ENCODE assay signal across 12 cellular contexts in genomic region chr21:43331962-43332458, GRCh38.
DNase-seq lines count a peak whose midpoint lies in the region; ATAC-seq lines count a peak whose summit lies in the region.
"Had no signal": no experiment of that assay in that cellular context is flagged by ENCODE, and none has a peak within 500 bp of the region (broad histone marks: within the 10 kb centered on the region; RNA-seq: fewer than 3 reads in every experiment).

No MANE protein-coding gene starts in this region.

- H3K27ac ChIP-seq in aorta (ENCODE audit: low read depth in 1 of 2, low read length in 2 of 2) = no peak overlapping the region

- peak; percentile 47 for DNase-seq in SIG-M5 treated with dmso at 0.1 percent for 504 hours (lab: John Stamatoyannopoulos, UW; ENCODE audit: unreplicated experiment)
- no peak for DNase-seq in SIG-M5 (lab: John Stamatoyannopoulos, UW)
- peak; percentile 93 for DNase-seq in dermis blood vessel endothelial cell
- peak; percentile 84 to 96 for DNase-seq in lung microvascular endothelial cell (ENCODE audit: low read depth in 2 of 2)
- DNase-seq in aorta = no peak
- DNase-seq in activated naive CD4-positive, alpha-beta T cell treated with anti-CD3 and anti-CD28 coated beads for 36 hours = no peak
- DNase-seq in activated CD4-positive, alpha-beta memory T cell treated with anti-CD3 and anti-CD28 coated beads for 36 hours = no peak
- DNase-seq: BE2C, KG1 had no signal

- H3K9me3 Mint-ChIP-seq in activated naive CD4-positive, alpha-beta T cell treated with anti-CD3 and anti-CD28 coated beads for 36 hours = peaks cover 5% of the 10 kb centered on the region
- H3K9me3 Mint-ChIP-seq in activated CD4-positive, alpha-beta memory T cell treated with anti-CD3 and anti-CD28 coated beads for 36 hours = no peaks in the 10 kb centered on the region

- H3K27me3 Mint-ChIP-seq in activated naive CD4-positive, alpha-beta T cell treated with anti-CD3 and anti-CD28 coated beads for 36 hours (ENCODE audit: low read depth) = no peaks in the 10 kb centered on the region
- peaks cover 4% of the 10 kb centered on the region for H3K27me3 Mint-ChIP-seq in activated CD4-positive, alpha-beta memory T cell treated with anti-CD3 and anti-CD28 coated beads for 36 hours

- no peaks in the 10 kb centered on the region for H3K4me1 ChIP-seq in aorta (ENCODE audit: control insufficient read depth in 1 of 2, insufficient read depth in 2 of 2, low read length in 2 of 2)

- H3K4me3 ChIP-seq in aorta (ENCODE audit: low read length in 2 of 2) = no peak overlapping the region

- H3K27me3 ChIP-seq in aorta (ENCODE audit: control insufficient read depth in 1 of 2, insufficient read depth in 2 of 2, low read length in 1 of 2) = no peaks in the 10 kb centered on the region
- H3K27me3 ChIP-seq: BE2C had no signal

- no peaks in the 10 kb centered on the region for H3K4me1 Mint-ChIP-seq in activated naive CD4-positive, alpha-beta T cell treated with anti-CD3 and anti-CD28 coated beads for 36 hours (ENCODE audit: low read depth)
- H3K4me1 Mint-ChIP-seq in activated CD4-positive, alpha-beta memory T cell treated with anti-CD3 and anti-CD28 coated beads for 36 hours (ENCODE audit: low read depth) = no peaks in the 10 kb centered on the region

- POLR2A ChIA-PET in activated CD4-positive, alpha-beta memory T cell treated with anti-CD3 and anti-CD28 coated beads for 36 hours (lab: Charles Lee) = no interaction called here

- no peak overlapping the region for H3K4me3 Mint-ChIP-seq in activated naive CD4-positive, alpha-beta T cell treated with anti-CD3 and anti-CD28 coated beads for 36 hours
- no peak overlapping the region for H3K4me3 Mint-ChIP-seq in activated CD4-positive, alpha-beta memory T cell treated with anti-CD3 and anti-CD28 coated beads for 36 hours
- H3K4me3 Mint-ChIP-seq: central memory CD8-positive, alpha-beta T cell; T-helper 1 cell treated with Interleukin-12 subunit alpha and Interleukin-12 subunit beta and Interleukin-4 antibody, amounts not matched to agents 30 μg/mL and 1 μg/mL, for 36 hours had no signal

- no peaks in the 10 kb centered on the region for H3K9me3 ChIP-seq in aorta (ENCODE audit: control insufficient read depth, low read length)
- H3K9me3 ChIP-seq: BE2C had no signal

- WGBS in aorta, 2 donors = 27 to 36% methylated on average over 14 of the region's 14 CpGs

- CTCF ChIA-PET in activated naive CD4-positive, alpha-beta T cell treated with anti-CD3 and anti-CD28 coated beads for 36 hours (lab: Charles Lee) = no interaction called here
- CTCF ChIA-PET in activated CD4-positive, alpha-beta memory T cell treated with anti-CD3 and anti-CD28 coated beads for 36 hours (lab: Charles Lee) = no interaction called here

- intact Hi-C loops in aorta (cut with DNase I) = no loop called here
- intact Hi-C loops in activated naive CD4-positive, alpha-beta T cell treated with anti-CD3 and anti-CD28 coated beads for 36 hours (cut with micrococcal nuclease) = no loop called here
- intact Hi-C loops in activated CD4-positive, alpha-beta memory T cell treated with anti-CD3 and anti-CD28 coated beads for 36 hours (cut with micrococcal nuclease) = no loop called here

- H3K36me3 ChIP-seq in aorta (ENCODE audit: control insufficient read depth in 1 of 2, insufficient read depth in 2 of 2, low read length in 1 of 2) = no peaks in the 10 kb centered on the region
- H3K36me3 ChIP-seq: BE2C had no signal

- H3K36me3 Mint-ChIP-seq in activated naive CD4-positive, alpha-beta T cell treated with anti-CD3 and anti-CD28 coated beads for 36 hours (ENCODE audit: low read depth) = no peaks in the 10 kb centered on the region
- no peaks in the 10 kb centered on the region for H3K36me3 Mint-ChIP-seq in activated CD4-positive, alpha-beta memory T cell treated with anti-CD3 and anti-CD28 coated beads for 36 hours

- H3K27ac Mint-ChIP-seq in activated naive CD4-positive, alpha-beta T cell treated with anti-CD3 and anti-CD28 coated beads for 36 hours = no peak overlapping the region
- no peak overlapping the region for H3K27ac Mint-ChIP-seq in activated CD4-positive, alpha-beta memory T cell treated with anti-CD3 and anti-CD28 coated beads for 36 hours
- H3K27ac Mint-ChIP-seq: T-helper 1 cell treated with Interleukin-12 subunit alpha and Interleukin-12 subunit beta and Interleukin-4 antibody, amounts not matched to agents 30 μg/mL and 1 μg/mL, for 36 hours had no signal

- peak; percentile 52 for ATAC-seq in aorta (ENCODE audit: low FRiP score)
- ATAC-seq in GM19328 (IDR thresholded peaks at IDR 0.05; ENCODE audit: unreplicated experiment) = no peak

Comparison
In these comparisons a context has a peak if more than half of its experiments do, and no peak if none do; other contexts are left out.
1. DNase-seq: peak in SIG-M5 treated with dmso at 0.1 percent for 504 hours (single experiment), dermis blood vessel endothelial cell (single experiment) and lung microvascular endothelial cell (2 of 2); none in SIG-M5 (single experiment), aorta (0 of 2), activated naive CD4-positive, alpha-beta T cell treated with anti-CD3 and anti-CD28 coated beads for 36 hours (single experiment) and activated CD4-positive, alpha-beta memory T cell treated with anti-CD3 and anti-CD28 coated beads for 36 hours (single experiment).